Comparison of ENCODE assay signal across 20 cellular contexts in genomic region chr20:58212636-58213035, GRCh38. TPM values are rescaled to one million over a fixed set of nuclear protein-coding genes. Genes with fewer than 3 reads are reported as not detected.
"Had no signal": no experiment of that assay in that cellular context is flagged by ENCODE, and none has a peak within 500 bp of the region (broad histone marks: within the 10 kb centered on the region; RNA-seq: fewer than 3 reads in every experiment).

No MANE protein-coding gene starts in this region.

- H3K4me1 ChIP-seq: breast epithelium, left ventricle myocardium inferior, uterus had no signal

- FAIRE-seq: astrocyte, endothelial cell of umbilical vein had no signal

- H3K4me3 ChIP-seq: breast epithelium, esophagus muscularis mucosa, gastroesophageal sphincter, heart left ventricle, left ventricle myocardium inferior, tibial nerve, uterus had no signal

- ATAC-seq: activated CD4-positive, CD25-positive, alpha-beta regulatory T cell treated with anti-CD3 and anti-CD28 coated beads, Interleukin-2, amount 50 U/mL, for 24 hours; gastroesophageal sphincter; heart left ventricle had no signal

- DNase-seq: activated CD4-positive, alpha-beta T cell treated with anti-CD3 and anti-CD28 coated beads, Interleukin-2, amount 50 U/mL, for 1 hour; activated CD8-positive, alpha-beta memory T cell treated with anti-CD3 and anti-CD28 coated beads, Interleukin-2, amount 50 U/mL, for 4 hours; activated naive CD4-positive, alpha-beta T cell treated with anti-CD3 and anti-CD28 coated beads, Interleukin-2, amount 50 U/mL, for 16 hours; activated T-cell treated with anti-CD3 and anti-CD28 coated beads, Interleukin-2, amount 50 U/mL, for 48 hours; cerebellar nuclear complex; cortex of kidney; effector CD8-positive, alpha-beta T cell; heart left ventricle; left ventricle myocardium inferior; stimulated activated CD4-positive, alpha-beta T cell treated with anti-CD3 and anti-CD28 coated beads, Interleukin-2, amount 100 ng/mL, for 24 hours; stimulated activated naive CD4-positive, alpha-beta T cell treated with Interleukin-2 at 50 U/mL for 16 hours; T1000; uterus had no signal

- H3K9me3 ChIP-seq: breast epithelium, esophagus muscularis mucosa, gastroesophageal sphincter, heart left ventricle, left ventricle myocardium inferior, tibial nerve, uterus had no signal

- H3K27ac ChIP-seq: breast epithelium, esophagus muscularis mucosa, gastroesophageal sphincter, heart left ventricle, left ventricle myocardium inferior, uterus had no signal

RNA-seq across cellular contexts. Expression of gene ANKRD60, which starts 15.8 kb away (rescaled TPM):
- polyA plus RNA-seq: endothelial cell of umbilical vein, heart left ventricle had no signal
